26 cellular contexts compared by ENCODE assay signal in the genomic region with DNA sequence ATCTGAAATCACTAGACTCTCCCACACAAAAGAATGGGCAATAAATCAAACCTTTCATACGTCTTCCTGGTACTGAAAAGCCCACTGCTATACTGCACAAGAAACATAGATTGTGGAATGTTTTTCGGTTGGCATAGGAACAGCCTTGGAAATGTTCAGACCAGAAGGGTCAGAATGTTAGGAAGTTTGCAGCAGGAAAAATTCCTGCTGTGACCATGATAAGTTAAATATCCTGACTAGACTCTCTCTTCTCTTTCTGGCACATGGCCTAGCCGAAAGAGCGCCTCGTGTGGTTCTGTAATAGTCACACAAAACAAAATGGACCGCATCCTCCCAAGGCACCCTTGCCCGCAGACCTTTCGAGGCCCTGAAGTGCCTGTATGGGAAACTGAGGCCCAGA.
DNase-seq lines count a peak whose midpoint lies in the region; ATAC-seq and TF ChIP-seq lines count a peak whose summit lies in the region.
"Had no signal": no experiment of that assay in that cellular context is flagged by ENCODE, and none has a peak within 500 bp of the region (broad histone marks: within the 10 kb centered on the region; RNA-seq: fewer than 3 reads in every experiment).

No MANE protein-coding gene starts in this region.

- WGBS in mesenchymal stem cell = 90% methylated on average over 7 of the region's 8 CpGs

- no peak overlapping the region for H2BK15ac ChIP-seq in mesenchymal stem cell (ENCODE audit: low read depth, poor library complexity, severe bottlenecking)

- H3K18ac ChIP-seq in mesenchymal stem cell (ENCODE audit: low read depth in 1 of 2, low read length in 2 of 2) = no peak overlapping the region

- ATAC-seq in left ventricle myocardium superior (peak; percentile 24), Right ventricle myocardium inferior (no peak), GM18907 (IDR thresholded peaks at IDR 0.05; ENCODE audit: unreplicated experiment) (no peak), GM21786 (IDR thresholded peaks at IDR 0.05; ENCODE audit: unreplicated experiment) (no peak)
- ATAC-seq: A549; activated CD8-positive, alpha-beta memory T cell treated with anti-CD3 and anti-CD28 coated beads, Interleukin-2, amount 10 ng/mL, durations not matched to agents 7 days and 5 days; activated T-helper 17 cell treated with anti-CD3 and anti-CD28 coated beads, Interleukin-2, amount 50 U/mL, for 72 hours; esophagus mucosa had no signal

- peaks cover 4% of the 10 kb centered on the region for H3K4me1 ChIP-seq in mesenchymal stem cell (ENCODE audit: control insufficient read depth, insufficient read depth, low read depth, low read length)
- H3K4me1 ChIP-seq: A549, BLaER1 had no signal

- no peak overlapping the region for H2AK5ac ChIP-seq in mesenchymal stem cell (ENCODE audit: low read length, severe bottlenecking)

- H2BK120ac ChIP-seq in mesenchymal stem cell (ENCODE audit: low read depth, low read length) = no peak overlapping the region

- H3K14ac ChIP-seq in mesenchymal stem cell (ENCODE audit: low read length in 2 of 2) = no peak overlapping the region

- H2BK12ac ChIP-seq in mesenchymal stem cell (ENCODE audit: low read length in 2 of 2) = no peak overlapping the region

- H3K4me3 ChIP-seq in fibroblast of pulmonary artery (replicated peaks; ENCODE audit: low read depth, low read length) (no peak overlapping the region), mesenchymal stem cell (ENCODE audit: insufficient read depth in 1 of 2, low read depth in 1 of 2, low read length in 2 of 2) (no peak overlapping the region)
- H3K4me3 ChIP-seq: A549, BLaER1, neural progenitor cell had no signal

- intact Hi-C loops in left ventricle myocardium superior (cut with micrococcal nuclease) (no loop called here), Right ventricle myocardium inferior (cut with DNase I) (no loop called here)

- H3K9me3 ChIP-seq in mesenchymal stem cell (ENCODE audit: control insufficient read depth, low read length) = no peaks in the 10 kb centered on the region
- H3K9me3 ChIP-seq: A549, Caco-2 had no signal

- peaks cover 0 to 13% of the 10 kb centered on the region in 2 experiments for H3K27me3 ChIP-seq in mesenchymal stem cell (ENCODE audit: control insufficient read depth in 1 of 2, insufficient read depth in 1 of 2, low read length in 2 of 2)
- H3K27me3 ChIP-seq: BLaER1, neural progenitor cell had no signal

- H4K91ac ChIP-seq in mesenchymal stem cell (ENCODE audit: low read length) = no peak overlapping the region

- no peak overlapping the region for H2AFZ ChIP-seq in mesenchymal stem cell (ENCODE audit: low read depth, low read length)
- H2AFZ ChIP-seq: neural progenitor cell had no signal

- peak; percentile 39 for TF ChIP-seq CTCF in fibroblast of pulmonary artery (IDR thresholded peaks at IDR 0.05; ENCODE audit: low read length, missing control alignments)

- no peak overlapping the region for H2BK5ac ChIP-seq in mesenchymal stem cell (ENCODE audit: low read depth, low read length, poor library complexity, severe bottlenecking)

- no peak overlapping the region for H3K23ac ChIP-seq in mesenchymal stem cell (ENCODE audit: low read length in 2 of 2)

- no peak overlapping the region for H3K9ac ChIP-seq in mesenchymal stem cell (ENCODE audit: low read length)
- H3K9ac ChIP-seq: BLaER1, neural progenitor cell had no signal

- no peak for DNase-seq in left ventricle myocardium superior
- DNase-seq in Right ventricle myocardium inferior (ENCODE audit: missing footprints) = no peak
- DNase-seq in fibroblast of pulmonary artery (ENCODE audit: low read depth) = peak; percentile 94
- peak; percentile 58 for DNase-seq in mesenchymal stem cell
- DNase-seq in GOT3 (lab: John Stamatoyannopoulos, UW) = no peak
- DNase-seq in NCI-H1417 (lab: John Stamatoyannopoulos, UW) = no peak
- DNase-seq: activated CD4-positive, alpha-beta T cell treated with anti-CD3 and anti-CD28 coated beads for 48 hours; activated CD8-positive, alpha-beta memory T cell treated with anti-CD3 and anti-CD28 coated beads, Interleukin-2, amount 10 ng/mL, durations not matched to agents 7 days and 5 days; activated naive CD8-positive, alpha-beta T cell treated with anti-CD3 and anti-CD28 coated beads, Interleukin-2, amount 10 ng/mL, durations not matched to agents 7 days and 5 days; Caco-2; central memory CD4-positive, alpha-beta T cell; HFFc6; IMR-90; NCI-H1694; NCI-H774; SIG-M5; stimulated activated CD4-positive, alpha-beta T cell treated with anti-CD3 and anti-CD28 coated beads, Interleukin-15, amount 100 ng/mL, for 24 hours; T-helper 1 cell had no signal

- no peaks in the 10 kb centered on the region for H3K36me3 ChIP-seq in mesenchymal stem cell (ENCODE audit: control insufficient read depth in 1 of 2, insufficient read depth in 2 of 2, low read depth in 1 of 2, low read length in 2 of 2)
- H3K36me3 ChIP-seq: BLaER1, neural progenitor cell had no signal

- H3K4me2 ChIP-seq in mesenchymal stem cell (ENCODE audit: low read length, poor library complexity, severe bottlenecking) = no peak overlapping the region
- H3K4me2 ChIP-seq: A549, BLaER1, neural progenitor cell had no signal

- no peaks in the 10 kb centered on the region for H3K79me1 ChIP-seq in mesenchymal stem cell (replicated peaks; ENCODE audit: low read length, poor library complexity, severe bottlenecking)

- H3K4ac ChIP-seq in mesenchymal stem cell (ENCODE audit: low read depth in 1 of 2, low read length in 2 of 2) = no peak overlapping the region

- H3K27ac ChIP-seq in mesenchymal stem cell (ENCODE audit: low read length, poor library complexity, severe bottlenecking) = no peak overlapping the region
- H3K27ac ChIP-seq: A549, BLaER1, HL-60, neural progenitor cell had no signal

- no peak overlapping the region for H4K8ac ChIP-seq in mesenchymal stem cell (ENCODE audit: low read length)

Comparison
In these comparisons a context has a peak if more than half of its experiments do, and no peak if none do; other contexts are left out.
1. DNase-seq: peak in fibroblast of pulmonary artery (single experiment) and mesenchymal stem cell (single experiment); none in left ventricle myocardium superior (single experiment), Right ventricle myocardium inferior (single experiment), GOT3 (single experiment) and NCI-H1417 (0 of 3).